13 cellular contexts compared by ENCODE assay signal in the genomic region with DNA sequence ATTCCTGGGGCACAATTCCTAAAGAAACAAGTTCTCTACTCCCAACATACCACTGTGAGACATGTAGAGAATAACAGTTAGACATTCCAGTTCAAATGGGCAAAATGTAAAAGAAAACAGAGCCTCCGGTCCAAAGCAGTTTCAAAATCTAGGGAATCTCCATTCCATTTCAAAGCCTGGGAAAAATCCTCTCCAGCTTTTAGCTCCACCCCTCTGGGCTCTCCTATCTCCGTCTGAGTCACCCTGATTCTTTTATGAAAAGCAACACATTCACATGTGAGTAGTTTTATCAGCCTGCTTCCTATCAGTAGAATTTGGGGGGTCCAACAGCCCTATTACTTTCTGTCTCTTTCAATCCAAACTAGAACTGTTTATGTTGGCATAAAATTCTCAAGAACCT.
DNase-seq lines count a peak whose midpoint lies in the region; ATAC-seq lines count a peak whose summit lies in the region.
"Had no signal": no experiment of that assay in that cellular context is flagged by ENCODE, and none has a peak within 500 bp of the region (broad histone marks: within the 10 kb centered on the region; RNA-seq: fewer than 3 reads in every experiment).

No MANE protein-coding gene starts in this region.

- H3K4me1 ChIP-seq in adipocyte (ENCODE audit: control insufficient read depth, insufficient read depth, low read length): peaks cover 56% of the 10 kb centered on the region
- peaks cover 17% of the 10 kb centered on the region for H3K4me1 ChIP-seq in iPS-15b (ENCODE audit: control insufficient read depth, insufficient read depth, low read length)
- H3K4me1 ChIP-seq in subcutaneous abdominal adipose tissue (ENCODE audit: control insufficient read depth in 5 of 5, insufficient read depth in 5 of 5, low read length in 5 of 5): peaks cover 16 to 66% (median 56%) of the 10 kb centered on the region in 5 donors

- DNase-seq in DMS53 (lab: John Stamatoyannopoulos, UW) (peak; percentile 10), DMS53 treated with DMSO at 0.1 percent for 48 hours (lab: John Stamatoyannopoulos, UW; ENCODE audit: unreplicated experiment) (no peak), adipocyte (ENCODE audit: low read depth) (peak; percentile 42)
- no peak for DNase-seq in activated CD8-positive, alpha-beta memory T cell treated with anti-CD3 and anti-CD28 coated beads, Interleukin-2, amount 50 U/mL, for 4 hours
- no peak for DNase-seq in activated naive CD4-positive, alpha-beta T cell treated with anti-CD3 and anti-CD28 coated beads, Interleukin-2, amount 50 U/mL, for 16 hours
- DNase-seq: 8988T; activated gamma-delta T cell; NCI-H510A treated with DMSO at 0.1 percent for 48 hours; stimulated activated naive B cell treated with anti-CD40 and anti-IgM and Interleukin-4, amounts not matched to agents 10 μg/mL and 1 μg/mL and 100 μg/mL, for 72 hours had no signal

- H3K36me3 ChIP-seq in adipocyte (ENCODE audit: control insufficient read depth, insufficient read depth, low read length, severe bottlenecking): no peaks in the 10 kb centered on the region
- no peaks in the 10 kb centered on the region for H3K36me3 ChIP-seq in iPS-15b (ENCODE audit: control insufficient read depth, insufficient read depth, low read length)
- H3K36me3 ChIP-seq in subcutaneous abdominal adipose tissue (ENCODE audit: control insufficient read depth in 5 of 5, insufficient read depth in 5 of 5, low read length in 5 of 5): no peaks in the 10 kb centered on the region
- H3K36me3 ChIP-seq: right atrium auricular region had no signal

- H3K9me3 ChIP-seq in adipocyte (ENCODE audit: control insufficient read depth, low read length) (no peaks in the 10 kb centered on the region), iPS-15b (ENCODE audit: control insufficient read depth, insufficient read depth, low read length) (no peaks in the 10 kb centered on the region), subcutaneous abdominal adipose tissue (ENCODE audit: control insufficient read depth in 5 of 5, low read length in 5 of 5) (no peaks in the 10 kb centered on the region)
- H3K9me3 ChIP-seq: right atrium auricular region had no signal

- ATAC-seq in HG03378 (IDR thresholded peaks at IDR 0.05; ENCODE audit: unreplicated experiment): no peak
- ATAC-seq: stimulated activated naive B cell treated with anti-CD40 and anti-IgM and Interleukin-4, amounts not matched to agents 10 μg/mL and 1 μg/mL and 100 μg/mL, for 72 hours had no signal

- peak overlapping the region; percentile 84 for H3K27ac ChIP-seq in subcutaneous abdominal adipose tissue (ENCODE audit: low read depth, low read length)

- H3K9ac ChIP-seq in adipocyte (ENCODE audit: low read length) (no peak overlapping the region), iPS-15b (ENCODE audit: low read depth, low read length) (no peak overlapping the region), subcutaneous abdominal adipose tissue (ENCODE audit: low read length in 5 of 5) (peak overlapping the region in 1 of 5 donors; percentile 36)

- H3K4me3 ChIP-seq in adipocyte (ENCODE audit: low read length) (peak overlapping the region; percentile 73), iPS-15b (ENCODE audit: low read depth, low read length) (peak overlapping the region; percentile 23), subcutaneous abdominal adipose tissue (ENCODE audit: low read depth in 1 of 5, low read length in 5 of 5) (no peak overlapping the region)
- H3K4me3 ChIP-seq: right atrium auricular region had no signal

- H3K27me3 ChIP-seq in adipocyte (replicated peaks; ENCODE audit: control insufficient read depth, insufficient read depth, low read length): no peaks in the 10 kb centered on the region
- no peaks in the 10 kb centered on the region for H3K27me3 ChIP-seq in iPS-15b (ENCODE audit: control insufficient read depth, insufficient read depth, low read length)
- no peaks in the 10 kb centered on the region for H3K27me3 ChIP-seq in subcutaneous abdominal adipose tissue (ENCODE audit: control insufficient read depth in 5 of 5, insufficient read depth in 4 of 5, low read length in 5 of 5)
- H3K27me3 ChIP-seq: right atrium auricular region had no signal

Comparison
In these comparisons a context has a peak if more than half of its experiments do, and no peak if none do; other contexts are left out.
1. DNase-seq: peak in DMS53 (single experiment) and adipocyte (single experiment); none in DMS53 treated with DMSO at 0.1 percent for 48 hours (single experiment), activated CD8-positive, alpha-beta memory T cell treated with anti-CD3 and anti-CD28 coated beads, Interleukin-2, amount 50 U/mL, for 4 hours (single experiment) and activated naive CD4-positive, alpha-beta T cell treated with anti-CD3 and anti-CD28 coated beads, Interleukin-2, amount 50 U/mL, for 16 hours (single experiment).
2. H3K4me3 ChIP-seq: peak in adipocyte (single experiment) and iPS-15b (single experiment); none in subcutaneous abdominal adipose tissue (0 of 5).